ENCODE assay signal across 22 cellular contexts in genomic region chrX:153844509-153845082, GRCh38. TPM values are rescaled to one million over a fixed set of nuclear protein-coding genes. Genes with fewer than 3 reads are reported as not detected.
"Had no signal": no experiment of that assay in that cellular context is flagged by ENCODE, and none has a peak within 500 bp of the region (broad histone marks: within the 10 kb centered on the region; RNA-seq: fewer than 3 reads in every experiment).

No MANE protein-coding gene starts in this region.

- H3K4me3 ChIP-seq: breast epithelium, dorsolateral prefrontal cortex, mucosa of descending colon, smooth muscle cell, tibial nerve had no signal

- H3K4me2 ChIP-seq: smooth muscle cell had no signal

- H3K27ac ChIP-seq: breast epithelium, dorsolateral prefrontal cortex, tibial nerve, WERI-Rb-1 had no signal

- ATAC-seq: esophagus mucosa; mucosa of descending colon; right cardiac atrium; stimulated activated effector memory CD8-positive, alpha-beta T cell treated with anti-CD3 and anti-CD28 coated beads, Interleukin-12 subunit alpha, Interleukin-12 subunit beta, amount 100 ng/mL, for 72 hours had no signal

- H3K4me1 ChIP-seq: breast epithelium, tibial nerve had no signal

- DNase-seq: activated CD4-positive, alpha-beta T cell treated with anti-CD3 and anti-CD28 coated beads for 48 hours; activated naive CD4-positive, alpha-beta T cell; aorta; dorsolateral prefrontal cortex; hippocampal formation; mucosa of descending colon; natural killer cell; occipital lobe; right cardiac atrium; T-helper 1 cell; WERI-Rb-1 had no signal

- FAIRE-seq: endometrium, islet of Langerhans had no signal

- H3K36me3 ChIP-seq: breast epithelium, tibial nerve, WERI-Rb-1 had no signal

- H3K9me3 ChIP-seq: breast epithelium, mucosa of descending colon, tibial nerve had no signal

RNA-seq across cellular contexts. Expression of gene AVPR2, which starts 59.9 kb away (rescaled TPM):
- total RNA-seq: activated T-helper 1 cell treated with anti-CD3 and anti-CD28 coated beads, Interleukin-12 subunit alpha, Interleukin-12 subunit beta, Interleukin-2, Interleukin-4 antibody, amounts not matched to agents 30 ng/mL and 10 ng/mL and 1 ng/mL, durations not matched to agents 14 hours and 24 hours and 36 hours; cerebellum; glomerular endothelial cell; natural killer cell; occipital lobe; progenitor cell of endocrine pancreas; smooth muscle cell had no signal
- polyA plus RNA-seq: smooth muscle cell had no signal
